1 cellular context compared by ENCODE assay signal in the genomic region with DNA sequence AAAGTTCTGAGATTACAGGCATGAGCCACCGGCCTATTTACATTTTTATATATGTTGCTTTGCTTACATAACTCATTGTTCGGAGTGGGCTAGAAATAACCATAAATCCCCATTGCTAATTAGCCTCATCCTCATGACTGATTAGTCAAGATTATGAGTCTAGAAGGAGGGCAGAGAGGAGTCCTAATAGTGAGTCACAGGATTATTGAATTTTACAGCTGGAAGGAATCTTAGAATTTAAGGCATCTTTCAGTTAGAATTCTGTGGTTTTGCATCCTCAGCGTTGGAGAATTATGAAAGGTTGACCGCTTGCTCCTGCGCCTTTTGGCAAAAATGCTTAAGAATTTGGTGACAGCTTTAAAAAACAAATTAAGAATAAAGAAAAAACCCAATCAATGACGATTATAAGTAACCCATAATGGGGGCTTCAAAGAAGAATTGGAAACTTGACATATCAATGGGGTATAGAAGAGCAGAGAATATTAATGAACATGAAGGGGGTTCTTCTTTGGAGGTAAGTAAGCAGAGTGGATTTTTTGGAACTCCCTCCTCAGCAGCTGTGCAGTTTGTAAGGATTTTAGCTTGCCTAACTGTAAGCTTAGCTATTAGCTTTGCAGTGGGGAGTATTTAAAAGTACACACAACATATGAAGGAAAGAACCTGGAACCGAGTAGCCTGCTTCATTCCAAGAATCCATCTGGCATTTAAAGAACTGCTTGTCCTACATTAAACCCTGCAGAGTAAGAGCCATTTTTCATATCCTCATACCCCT.
TF ChIP-seq lines count a peak whose summit lies in the region.

No MANE protein-coding gene starts in this region.

TF ChIP-seq in SK-N-SH, 30 proteins besides CTCF, POLR2A, EP300 and RAD21 (continued from another document):
- TF ChIP-seq GABPA (IDR thresholded peaks at IDR 0.05; ENCODE audit: low read depth) (no peak), MEF2A (IDR thresholded peaks at IDR 0.05; ENCODE audit: borderline replicate concordance, low read depth) (0 out of 2 replicates have a peak, but pooled peaks have one; percentile 10), TCF12 (IDR thresholded peaks at IDR 0.05) (peak; percentile 87), GATA2 (CRISPR knock-in tag; IDR thresholded peaks at IDR 0.05) (no peak), SIN3A (IDR thresholded peaks at IDR 0.05; ENCODE audit: borderline replicate concordance, low read depth, low read length) (no peak)
- TF ChIP-seq, protein P1, sequence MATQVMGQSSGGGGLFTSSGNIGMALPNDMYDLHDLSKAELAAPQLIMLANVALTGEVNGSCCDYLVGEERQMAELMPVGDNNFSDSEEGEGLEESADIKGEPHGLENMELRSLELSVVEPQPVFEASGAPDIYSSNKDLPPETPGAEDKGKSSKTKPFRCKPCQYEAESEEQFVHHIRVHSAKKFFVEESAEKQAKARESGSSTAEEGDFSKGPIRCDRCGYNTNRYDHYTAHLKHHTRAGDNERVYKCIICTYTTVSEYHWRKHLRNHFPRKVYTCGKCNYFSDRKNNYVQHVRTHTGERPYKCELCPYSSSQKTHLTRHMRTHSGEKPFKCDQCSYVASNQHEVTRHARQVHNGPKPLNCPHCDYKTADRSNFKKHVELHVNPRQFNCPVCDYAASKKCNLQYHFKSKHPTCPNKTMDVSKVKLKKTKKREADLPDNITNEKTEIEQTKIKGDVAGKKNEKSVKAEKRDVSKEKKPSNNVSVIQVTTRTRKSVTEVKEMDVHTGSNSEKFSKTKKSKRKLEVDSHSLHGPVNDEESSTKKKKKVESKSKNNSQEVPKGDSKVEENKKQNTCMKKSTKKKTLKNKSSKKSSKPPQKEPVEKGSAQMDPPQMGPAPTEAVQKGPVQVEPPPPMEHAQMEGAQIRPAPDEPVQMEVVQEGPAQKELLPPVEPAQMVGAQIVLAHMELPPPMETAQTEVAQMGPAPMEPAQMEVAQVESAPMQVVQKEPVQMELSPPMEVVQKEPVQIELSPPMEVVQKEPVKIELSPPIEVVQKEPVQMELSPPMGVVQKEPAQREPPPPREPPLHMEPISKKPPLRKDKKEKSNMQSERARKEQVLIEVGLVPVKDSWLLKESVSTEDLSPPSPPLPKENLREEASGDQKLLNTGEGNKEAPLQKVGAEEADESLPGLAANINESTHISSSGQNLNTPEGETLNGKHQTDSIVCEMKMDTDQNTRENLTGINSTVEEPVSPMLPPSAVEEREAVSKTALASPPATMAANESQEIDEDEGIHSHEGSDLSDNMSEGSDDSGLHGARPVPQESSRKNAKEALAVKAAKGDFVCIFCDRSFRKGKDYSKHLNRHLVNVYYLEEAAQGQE (IDR thresholded peaks at IDR 0.05; ENCODE audit: low read depth, low read length), result no peak
- TF ChIP-seq, protein P2, sequence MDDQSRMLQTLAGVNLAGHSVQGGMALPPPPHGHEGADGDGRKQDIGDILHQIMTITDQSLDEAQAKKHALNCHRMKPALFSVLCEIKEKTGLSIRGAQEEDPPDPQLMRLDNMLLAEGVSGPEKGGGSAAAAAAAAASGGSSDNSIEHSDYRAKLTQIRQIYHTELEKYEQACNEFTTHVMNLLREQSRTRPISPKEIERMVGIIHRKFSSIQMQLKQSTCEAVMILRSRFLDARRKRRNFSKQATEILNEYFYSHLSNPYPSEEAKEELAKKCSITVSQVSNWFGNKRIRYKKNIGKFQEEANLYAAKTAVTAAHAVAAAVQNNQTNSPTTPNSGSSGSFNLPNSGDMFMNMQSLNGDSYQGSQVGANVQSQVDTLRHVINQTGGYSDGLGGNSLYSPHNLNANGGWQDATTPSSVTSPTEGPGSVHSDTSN (IDR thresholded peaks at IDR 0.05), result peak; percentile 86
- TF ChIP-seq, protein P3, sequence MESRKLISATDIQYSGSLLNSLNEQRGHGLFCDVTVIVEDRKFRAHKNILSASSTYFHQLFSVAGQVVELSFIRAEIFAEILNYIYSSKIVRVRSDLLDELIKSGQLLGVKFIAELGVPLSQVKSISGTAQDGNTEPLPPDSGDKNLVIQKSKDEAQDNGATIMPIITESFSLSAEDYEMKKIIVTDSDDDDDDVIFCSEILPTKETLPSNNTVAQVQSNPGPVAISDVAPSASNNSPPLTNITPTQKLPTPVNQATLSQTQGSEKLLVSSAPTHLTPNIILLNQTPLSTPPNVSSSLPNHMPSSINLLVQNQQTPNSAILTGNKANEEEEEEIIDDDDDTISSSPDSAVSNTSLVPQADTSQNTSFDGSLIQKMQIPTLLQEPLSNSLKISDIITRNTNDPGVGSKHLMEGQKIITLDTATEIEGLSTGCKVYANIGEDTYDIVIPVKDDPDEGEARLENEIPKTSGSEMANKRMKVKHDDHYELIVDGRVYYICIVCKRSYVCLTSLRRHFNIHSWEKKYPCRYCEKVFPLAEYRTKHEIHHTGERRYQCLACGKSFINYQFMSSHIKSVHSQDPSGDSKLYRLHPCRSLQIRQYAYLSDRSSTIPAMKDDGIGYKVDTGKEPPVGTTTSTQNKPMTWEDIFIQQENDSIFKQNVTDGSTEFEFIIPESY (IDR thresholded peaks at IDR 0.05; ENCODE audit: borderline replicate concordance, low read depth), result 0 out of 2 replicates have a peak, but pooled peaks have one; percentile 44
TF ChIP-seq in SK-N-SH: peak in this region for 10.
